In the genomic region with DNA sequence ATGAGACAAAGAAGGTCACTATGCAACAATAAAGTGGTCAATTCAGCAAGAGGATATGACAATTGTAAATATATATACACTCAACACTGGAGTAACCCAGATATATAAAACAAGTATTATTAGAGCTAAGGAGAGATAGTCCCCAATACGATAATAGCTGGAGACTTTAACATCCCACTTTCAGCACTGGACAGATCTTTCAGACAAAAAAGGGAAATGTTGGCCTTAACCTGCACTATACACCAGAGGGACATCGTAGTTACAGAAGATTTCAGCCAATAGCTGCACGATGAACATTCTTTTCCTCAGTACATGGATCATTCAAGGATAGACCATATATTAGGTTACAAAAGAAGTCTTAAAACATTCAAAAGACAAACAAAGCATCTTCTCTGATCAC, we compare ENCODE assay signal across 21 cellular contexts. TPM values are rescaled to one million over a fixed set of nuclear protein-coding genes. Genes with fewer than 3 reads are reported as not detected.
DNase-seq lines count a peak whose midpoint lies in the region; ATAC-seq, FAIRE-seq and TF ChIP-seq lines count a peak whose summit lies in the region.
"Had no signal": no experiment of that assay in that cellular context is flagged by ENCODE, and none has a peak within 500 bp of the region (broad histone marks: within the 10 kb centered on the region; RNA-seq: fewer than 3 reads in every experiment).

No MANE protein-coding gene starts in this region.

- H3K4me1 ChIP-seq in HepG2 (ENCODE audit: insufficient read depth, low read length) (no peaks in the 10 kb centered on the region), right lobe of liver (no peaks in the 10 kb centered on the region)
- H3K4me1 ChIP-seq: BLaER1 had no signal

- H3K36me3 ChIP-seq in HepG2 (replicated peaks in 1 of 2; ENCODE audit: control insufficient read depth in 1 of 2, insufficient read depth in 2 of 2, low read length in 2 of 2) = no peaks in the 10 kb centered on the region
- no peaks in the 10 kb centered on the region for H3K36me3 ChIP-seq in right lobe of liver
- H3K36me3 ChIP-seq: BLaER1 had no signal

- ATAC-seq in HepG2 (no peak), right lobe of liver (no peak), HG02763 (IDR thresholded peaks at IDR 0.05; ENCODE audit: unreplicated experiment) (no peak), GM18517 (IDR thresholded peaks at IDR 0.05; ENCODE audit: unreplicated experiment) (no peak), HG03432 (IDR thresholded peaks at IDR 0.05; ENCODE audit: unreplicated experiment) (no peak)

- no peak for TF ChIP-seq RAD21 in HepG2 (CRISPR knock-in tag; IDR thresholded peaks at IDR 0.05)

- POLR2A ChIA-PET in HepG2 (lab: Yijun Ruan, JAX) = no interaction called here

- H3K9me3 ChIP-seq in HepG2 (ENCODE audit: low read length) = no peaks in the 10 kb centered on the region
- H3K9me3 ChIP-seq in right lobe of liver = no peaks in the 10 kb centered on the region
- H3K9me3 ChIP-seq: BLaER1 had no signal

- H3K27ac ChIP-seq in HepG2 (ENCODE audit: extremely low read length, insufficient read depth, low read length) = no peak overlapping the region
- H3K27ac ChIP-seq in right lobe of liver = no peak overlapping the region
- H3K27ac ChIP-seq: BLaER1 had no signal

- no peaks in the 10 kb centered on the region for H4K20me1 ChIP-seq in HepG2 (ENCODE audit: insufficient read depth, low read length)
- H4K20me1 ChIP-seq: BLaER1 had no signal

- CTCF ChIA-PET in HepG2 (lab: Yijun Ruan, JAX; ENCODE audit: low intra/inter-chr PET ratio, low total read pairs) = no interaction called here

- H3K4me3 ChIP-seq in HepG2 (replicated peaks in 1 of 3; ENCODE audit: insufficient read depth in 1 of 3, low read depth in 2 of 3, low read length in 3 of 3) (no peak overlapping the region), right lobe of liver (no peak overlapping the region), NB4 (ENCODE audit: low read depth, low read length) (no peak overlapping the region), choroid plexus epithelial cell (ENCODE audit: low read depth, low read length) (no peak overlapping the region)
- H3K4me3 ChIP-seq: BLaER1 had no signal

- in situ Hi-C loops in HepG2 (cut with HindIII; ENCODE audit: extremely low pct_ligation_motif_present, low pct_unique_long_range_greater_than_20kb) = no loop called here

- TF ChIP-seq POLR2A in HepG2 (IDR thresholded peaks at IDR 0.05; ENCODE audit: insufficient read depth in 1 of 2, low read depth in 2 of 2, low read length in 2 of 2) (no peak), right lobe of liver (IDR thresholded peaks at IDR 0.05) (no peak), NB4 (IDR thresholded peaks at IDR 0.05; ENCODE audit: extremely low read depth, insufficient read length) (no peak)

- no TSS peak for BruUV-seq in HepG2 (replicated peaks; lab: Mats Ljungman, UMichigan)

- no peak overlapping the region for H2AFZ ChIP-seq in HepG2 (ENCODE audit: low read length)

- TF ChIP-seq CTCF in HepG2 (CRISPR knock-in tag; IDR thresholded peaks at IDR 0.05) (no peak), right lobe of liver (IDR thresholded peaks at IDR 0.05) (no peak), NB4 (IDR thresholded peaks at IDR 0.05; ENCODE audit: low read depth, low read length) (no peak), choroid plexus epithelial cell (conservative IDR thresholded peaks at IDR 0.05; ENCODE audit: low read depth, low read length) (no peak)

- H3K9ac ChIP-seq in HepG2 (ENCODE audit: insufficient read depth, low read depth, low read length) = no peak overlapping the region
- H3K9ac ChIP-seq: BLaER1 had no signal

- FAIRE-seq in HepG2 (lab: Jason Lieb, UNC) (no peak), urothelium cell line (lab: Jason Lieb, UNC) (peak; percentile 98)
- FAIRE-seq: D721Med had no signal

- H3K27me3 ChIP-seq in HepG2 (ENCODE audit: control insufficient read depth in 1 of 2, insufficient read depth in 2 of 2, low read length in 2 of 2) (peaks cover 0 to 8% of the 10 kb centered on the region in 2 experiments; a peak in 1 of 5 replicates), right lobe of liver (no peaks in the 10 kb centered on the region)
- H3K27me3 ChIP-seq: BLaER1 had no signal

- H3K4me2 ChIP-seq in HepG2 (ENCODE audit: low read depth, low read length) = no peak overlapping the region
- H3K4me2 ChIP-seq: BLaER1 had no signal

- TF ChIP-seq EP300 in HepG2 (IDR thresholded peaks at IDR 0.05; ENCODE audit: low read depth in 2 of 2, low read length in 2 of 2) (no peak), HepG2 (CRISPR knock-in tag; IDR thresholded peaks at IDR 0.05; ENCODE audit: borderline replicate concordance) (no peak)

- WGBS in HepG2 (ENCODE audit: low lambda C conversion rate) = 0% methylated on average over 3 of the region's 3 CpGs
- 31% methylated on average over 3 of the region's 3 CpGs for WGBS in right lobe of liver (ENCODE audit: insufficient coverage, low coverage, low lambda C conversion rate, missing lambda C conversion rate)

- intact Hi-C loops in HepG2 (cut with micrococcal nuclease; ENCODE audit: unreplicated experiment) (no loop called here), right lobe of liver (cut with DNase I) (no loop called here)

- DNase-seq in HepG2 (ENCODE audit: low spot score) (no peak), right lobe of liver (no peak), NB4 (ENCODE audit: low read depth) (peak; percentile 15), choroid plexus epithelial cell (ENCODE audit: low read depth) (peak; percentile 34), urothelium cell line (ENCODE audit: low spot score) (no peak)
- DNase-seq: CD8-positive, alpha-beta memory T cell; DMS79; Karpas-422; MM.1S; NCI-H1105 treated with DMSO at 0.1 percent for 48 hours; NCI-H1694 treated with DMSO at 0.1 percent for 48 hours; NCI-H510A; NCI-H774; RPMI8226; SIG-M5 had no signal

- H3K79me2 ChIP-seq in HepG2 (ENCODE audit: insufficient read depth, low read length) = no peaks in the 10 kb centered on the region

TF ChIP-seq in HepG2, 621 proteins besides CTCF, POLR2A, EP300 and RAD21:
- TF ChIP-seq, protein P1, sequence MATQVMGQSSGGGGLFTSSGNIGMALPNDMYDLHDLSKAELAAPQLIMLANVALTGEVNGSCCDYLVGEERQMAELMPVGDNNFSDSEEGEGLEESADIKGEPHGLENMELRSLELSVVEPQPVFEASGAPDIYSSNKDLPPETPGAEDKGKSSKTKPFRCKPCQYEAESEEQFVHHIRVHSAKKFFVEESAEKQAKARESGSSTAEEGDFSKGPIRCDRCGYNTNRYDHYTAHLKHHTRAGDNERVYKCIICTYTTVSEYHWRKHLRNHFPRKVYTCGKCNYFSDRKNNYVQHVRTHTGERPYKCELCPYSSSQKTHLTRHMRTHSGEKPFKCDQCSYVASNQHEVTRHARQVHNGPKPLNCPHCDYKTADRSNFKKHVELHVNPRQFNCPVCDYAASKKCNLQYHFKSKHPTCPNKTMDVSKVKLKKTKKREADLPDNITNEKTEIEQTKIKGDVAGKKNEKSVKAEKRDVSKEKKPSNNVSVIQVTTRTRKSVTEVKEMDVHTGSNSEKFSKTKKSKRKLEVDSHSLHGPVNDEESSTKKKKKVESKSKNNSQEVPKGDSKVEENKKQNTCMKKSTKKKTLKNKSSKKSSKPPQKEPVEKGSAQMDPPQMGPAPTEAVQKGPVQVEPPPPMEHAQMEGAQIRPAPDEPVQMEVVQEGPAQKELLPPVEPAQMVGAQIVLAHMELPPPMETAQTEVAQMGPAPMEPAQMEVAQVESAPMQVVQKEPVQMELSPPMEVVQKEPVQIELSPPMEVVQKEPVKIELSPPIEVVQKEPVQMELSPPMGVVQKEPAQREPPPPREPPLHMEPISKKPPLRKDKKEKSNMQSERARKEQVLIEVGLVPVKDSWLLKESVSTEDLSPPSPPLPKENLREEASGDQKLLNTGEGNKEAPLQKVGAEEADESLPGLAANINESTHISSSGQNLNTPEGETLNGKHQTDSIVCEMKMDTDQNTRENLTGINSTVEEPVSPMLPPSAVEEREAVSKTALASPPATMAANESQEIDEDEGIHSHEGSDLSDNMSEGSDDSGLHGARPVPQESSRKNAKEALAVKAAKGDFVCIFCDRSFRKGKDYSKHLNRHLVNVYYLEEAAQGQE (IDR thresholded peaks at IDR 0.05; ENCODE audit: borderline replicate concordance in 1 of 2, low read depth in 1 of 2, low read length in 2 of 2) = peak; percentile 20 to 89
- TF ChIP-seq MIER2 (CRISPR knock-in tag; IDR thresholded peaks at IDR 0.05) (peak; percentile 89), U2AF1 (optimal IDR thresholded peaks at IDR 0.05; ENCODE audit: low read depth, low read length) (no peak)

RNA-seq across cellular contexts. Expression of a gene that starts 29.9 kb away (rescaled TPM):
- 0.08 TPM in 1 of 2 replicates, not detected in the other for total RNA-seq in HepG2 (2016; rRNA removed; fragmentation: Illumina TruSeq; extraction: Trizol)
- not detected in 2 replicates for total RNA-seq in HepG2 (2016; cell fraction: cytosol; rRNA removed; fragmentation: Illumina TruSeq; extraction: Trizol; ENCODE audit: low read depth)
- total RNA-seq in HepG2 (2016; cell fraction: insoluble cytoplasmic fraction; rRNA removed; fragmentation: Illumina TruSeq; extraction: Trizol) = not detected in 2 replicates
- total RNA-seq in HepG2 (2016; cell fraction: membrane; rRNA removed; fragmentation: Illumina TruSeq; extraction: Trizol) = not detected in 2 replicates
- not detected in 2 replicates for total RNA-seq in HepG2 (2016; cell fraction: nucleus; rRNA removed; fragmentation: Illumina TruSeq; extraction: Trizol)
- not detected in 2 replicates for polyA plus RNA-seq in HepG2 (2011; rRNA removed)
- not detected in 2 replicates for polyA plus RNA-seq in HepG2 (2011; cell fraction: cytosol; rRNA removed)
- polyA plus RNA-seq in HepG2 (2011; cell fraction: nucleus; rRNA removed) = not detected in 2 replicates
- polyA plus RNA-seq in HepG2 (2012) = not detected in 2 replicates
- polyA plus RNA-seq in HepG2 (2016; cell fraction: cytosol; fragmentation: Illumina TruSeq; extraction: Trizol; ENCODE audit: low read depth) = not detected in 2 replicates
- not detected in 2 replicates for polyA plus RNA-seq in HepG2 (2016; cell fraction: insoluble cytoplasmic fraction; fragmentation: Illumina TruSeq; extraction: Trizol; ENCODE audit: low read depth)
- polyA plus RNA-seq in HepG2 (2016; cell fraction: membrane; fragmentation: Illumina TruSeq; extraction: Trizol; ENCODE audit: low read depth) = not detected in 2 replicates
- polyA plus RNA-seq in HepG2 (2016; cell fraction: nucleus; fragmentation: Illumina TruSeq; extraction: Trizol; ENCODE audit: insufficient read depth, low read depth) = not detected in 2 replicates
- 0.23 TPM in 1 of 2 replicates, not detected in the other for polyA minus RNA-seq in HepG2 (2011; rRNA and poly(A)+ RNA removed; ENCODE audit: low replicate concordance)
- polyA minus RNA-seq in HepG2 (2011; cell fraction: cytosol; rRNA and poly(A)+ RNA removed) = not detected in 2 replicates
- polyA minus RNA-seq in HepG2 (2011; cell fraction: nucleus; rRNA and poly(A)+ RNA removed) = not detected in 2 replicates
- total RNA-seq in right lobe of liver = not detected
- total RNA-seq: A673; CD8-positive, alpha-beta memory T cell had no signal
- polyA plus RNA-seq: CD8-positive, alpha-beta memory T cell had no signal

Comparison
In these comparisons a context has a peak if more than half of its experiments do, and no peak if none do; other contexts are left out.
1. DNase-seq: peak in NB4 (single experiment) and choroid plexus epithelial cell (single experiment); none in HepG2 (single experiment), right lobe of liver (0 of 3) and urothelium cell line (single experiment).